In genomic region chr22:37659897-37660708, GRCh38 we compare ENCODE assay signal across 9 cellular contexts. TPM values are rescaled to one million over a fixed set of nuclear protein-coding genes. Genes with fewer than 3 reads are reported as not detected.
DNase-seq lines count a peak whose midpoint lies in the region; ATAC-seq, FAIRE-seq and TF ChIP-seq lines count a peak whose summit lies in the region.
"Had no signal": no experiment of that assay in that cellular context is flagged by ENCODE, and none has a peak within 500 bp of the region (broad histone marks: within the 10 kb centered on the region; RNA-seq: fewer than 3 reads in every experiment).

No MANE protein-coding gene starts in this region.

- TF ChIP-seq POLR2A in A549 (IDR thresholded peaks at IDR 0.05; ENCODE audit: low read length) = no peak
- no peak for TF ChIP-seq POLR2A in adrenal gland (IDR thresholded peaks at IDR 0.05)

- H3K9me3 ChIP-seq in A549 (no peaks in the 10 kb centered on the region), adrenal gland (replicated peaks in 1 of 3) (no peaks in the 10 kb centered on the region), mesenchymal stem cell (ENCODE audit: control insufficient read depth, low read length) (no peaks in the 10 kb centered on the region)

- H3K9ac ChIP-seq in mesenchymal stem cell (ENCODE audit: low read length) = peak overlapping the region; percentile 80

- H2BK120ac ChIP-seq in mesenchymal stem cell (ENCODE audit: low read depth, low read length) = no peak overlapping the region

- no peak overlapping the region for H3K18ac ChIP-seq in mesenchymal stem cell (ENCODE audit: low read depth in 1 of 2, low read length in 2 of 2)

- peaks cover 21% of the 10 kb centered on the region for H3K79me1 ChIP-seq in mesenchymal stem cell (replicated peaks; ENCODE audit: low read length, poor library complexity, severe bottlenecking)

- H3K27ac ChIP-seq in A549 = peak overlapping the region in 1 of 2 experiments; percentile 92; a peak in 3 of 6 replicates
- peak overlapping the region in 4 of 5 donors; percentile 46 to 89 (median 76) for H3K27ac ChIP-seq in adrenal gland
- no peak overlapping the region for H3K27ac ChIP-seq in mesenchymal stem cell (ENCODE audit: low read length, poor library complexity, severe bottlenecking)

- H3K4ac ChIP-seq in mesenchymal stem cell (ENCODE audit: low read depth in 1 of 2, low read length in 2 of 2) = no peak overlapping the region

- DNase-seq in A549 (ENCODE audit: low read depth in 1 of 2, low spot score in 1 of 2) (no peak), HFF-Myc (ENCODE audit: extremely low read depth, low read depth) (no peak), adrenal gland (peak in 1 of 7 donors; percentile 17), mesenchymal stem cell (no peak), kidney tubule cell (ENCODE audit: low spot score) (no peak), ecto neural progenitor cell (ENCODE audit: low spot score) (no peak), NCI-H446 (lab: John Stamatoyannopoulos, UW) (no peak)

- WGBS in A549 (ENCODE audit: missing lambda C conversion rate) = 87% methylated on average over 13 of the region's 14 CpGs
- 64 to 70% (median 67%) methylated on average over 9 to 14 of the region's 14 CpGs for whole genome bisulfite sequencing in adrenal gland, 4 donors
- 86% methylated on average over 14 of the region's 14 CpGs for WGBS in mesenchymal stem cell

- CTCF ChIA-PET in A549 (lab: Yijun Ruan, JAX) = interaction anchor here (0.7 to 3.4 kb wide), 8 partner anchors 9 to 157 kb away, joined by 3 to 24 read pairs (median 3); partner anchors contain the start of gene LGALS1

- no peak overlapping the region for H3K23ac ChIP-seq in mesenchymal stem cell (ENCODE audit: low read length in 2 of 2)

- intact Hi-C loops in adrenal gland (cut with DNase I) = no loop called here

- no peak for TF ChIP-seq CTCF in A549 (IDR thresholded peaks at IDR 0.05)
- no peak for TF ChIP-seq CTCF in HFF-Myc (IDR thresholded peaks at IDR 0.05; ENCODE audit: low read depth, low read length, missing control alignments)
- TF ChIP-seq CTCF in adrenal gland (IDR thresholded peaks at IDR 0.05) = no peak

- no peak for TF ChIP-seq EP300 in A549 (IDR thresholded peaks at IDR 0.05)

- no peak for FAIRE-seq in A549 (lab: Jason Lieb, UNC)
- FAIRE-seq: bronchial epithelial cell had no signal

- no peak for TF ChIP-seq RAD21 in A549 (conservative IDR thresholded peaks at IDR 0.05 in 1 of 2, IDR thresholded peaks at IDR 0.05 in 1 of 2)

- no peak overlapping the region for H4K91ac ChIP-seq in mesenchymal stem cell (ENCODE audit: low read length)

- ATAC-seq in A549 = no peak
- ATAC-seq in GM18868 (IDR thresholded peaks at IDR 0.05; ENCODE audit: unreplicated experiment) = no peak

- peak overlapping the region; percentile 62 for H2BK15ac ChIP-seq in mesenchymal stem cell (ENCODE audit: low read depth, poor library complexity, severe bottlenecking)

- no peak overlapping the region for H2BK5ac ChIP-seq in mesenchymal stem cell (ENCODE audit: low read depth, low read length, poor library complexity, severe bottlenecking)

- POLR2A ChIA-PET in A549 (lab: Yijun Ruan, JAX) = no interaction called here

- H3K4me2 ChIP-seq in A549 (peak overlapping the region; percentile 98), mesenchymal stem cell (ENCODE audit: low read length, poor library complexity, severe bottlenecking) (peak overlapping the region; percentile 89)

- H2AK5ac ChIP-seq in mesenchymal stem cell (ENCODE audit: low read length, severe bottlenecking) = no peak overlapping the region

- H3K27me3 ChIP-seq in adrenal gland (no peaks in the 10 kb centered on the region), mesenchymal stem cell (ENCODE audit: control insufficient read depth in 1 of 2, insufficient read depth in 1 of 2, low read length in 2 of 2) (no peaks in the 10 kb centered on the region)

- H4K8ac ChIP-seq in mesenchymal stem cell (ENCODE audit: low read length) = no peak overlapping the region

- no peaks in the 10 kb centered on the region for H3K36me3 ChIP-seq in adrenal gland (replicated peaks in 1 of 2)
- peaks cover 0 to 19% of the 10 kb centered on the region in 2 experiments for H3K36me3 ChIP-seq in mesenchymal stem cell (ENCODE audit: control insufficient read depth in 1 of 2, insufficient read depth in 2 of 2, low read depth in 1 of 2, low read length in 2 of 2)

- H3K4me3 ChIP-seq in A549 = peak overlapping the region; percentile 82
- H3K4me3 ChIP-seq in HFF-Myc (replicated peaks; ENCODE audit: low read depth, low read length) = peak overlapping the region; percentile 68
- H3K4me3 ChIP-seq in adrenal gland = peak overlapping the region in 1 of 4 donors; percentile 78
- peak overlapping the region in 1 of 2 experiments; percentile 91 for H3K4me3 ChIP-seq in mesenchymal stem cell (ENCODE audit: insufficient read depth in 1 of 2, low read depth in 1 of 2, low read length in 2 of 2)

- peaks cover 15% of the 10 kb centered on the region for H3K4me1 ChIP-seq in A549
- H3K4me1 ChIP-seq in adrenal gland (replicated peaks in 1 of 2) = peaks cover 31 to 41% of the 10 kb centered on the region in 2 donors
- peaks cover 29% of the 10 kb centered on the region for H3K4me1 ChIP-seq in mesenchymal stem cell (ENCODE audit: control insufficient read depth, insufficient read depth, low read depth, low read length)

- no peak overlapping the region for H3K14ac ChIP-seq in mesenchymal stem cell (ENCODE audit: low read length in 2 of 2)

- peak overlapping the region; percentile 1 to 51 for H2BK12ac ChIP-seq in mesenchymal stem cell (ENCODE audit: low read length in 2 of 2)

- H2AFZ ChIP-seq in mesenchymal stem cell (ENCODE audit: low read depth, low read length) = no peak overlapping the region

RNA-seq across cellular contexts. Expression of gene PDXP, which starts 1.6 kb away (rescaled TPM):
- 13.1 and 17.9 TPM in 2 replicates for polyA plus RNA-seq in A549 (2011; rRNA removed)
- polyA plus RNA-seq in A549 (2012; cell fraction: cytosol; rRNA removed) = 20.5 and 28.6 TPM in 2 replicates
- polyA plus RNA-seq in A549 (2012; cell fraction: nucleus; rRNA removed) = 15.8 and 19.3 TPM in 2 replicates
- polyA plus RNA-seq in A549 (2017; fragmentation: RNase III; extraction: RNeasy Plus Mini Kit Qiagen cat#74134 plus additional on column Dnase treatment) = 10.5 to 11.5 TPM (median 10.8 TPM) in 3 replicates
- polyA minus RNA-seq in A549 (2011; rRNA and poly(A)+ RNA removed) = 9.3 and 12.4 TPM in 2 replicates
- 10 to 100 TPM; 16.2 to 49.7 (median 20.9) TPM for total RNA-seq in adrenal gland
- 10 to 100 TPM in 2 of 3 donors, 1 to 10 TPM in 1; 10.0 to 41.9 (median 13.4) TPM for polyA plus RNA-seq in adrenal gland
- polyA plus RNA-seq in mesenchymal stem cell (2013, experiment 1 of 2) = 7.5 TPM
- polyA plus RNA-seq in mesenchymal stem cell (2013, experiment 2 of 2) = 6.7 TPM

RNA-seq across cellular contexts. Expression of gene LGALS1, which starts 15.3 kb away (rescaled TPM):
- polyA plus RNA-seq in A549 (2011; rRNA removed) = 584 and 723 TPM in 2 replicates
- polyA plus RNA-seq in A549 (2012; cell fraction: cytosol; rRNA removed) = 3,234 and 3,497 TPM in 2 replicates
- polyA plus RNA-seq in A549 (2012; cell fraction: nucleus; rRNA removed) = 2,197 and 2,541 TPM in 2 replicates
- polyA plus RNA-seq in A549 (2017; fragmentation: RNase III; extraction: RNeasy Plus Mini Kit Qiagen cat#74134 plus additional on column Dnase treatment) = 1,477 to 1,633 TPM (median 1,616 TPM) in 3 replicates
- polyA minus RNA-seq in A549 (2011; rRNA and poly(A)+ RNA removed) = 417 and 457 TPM in 2 replicates
- 1,000 to 10,000 TPM in 3 of 8 donors, 100 to 1,000 TPM in 5; 623 to 2,904 (median 918) TPM for total RNA-seq in adrenal gland
- polyA plus RNA-seq in adrenal gland = 1,000 to 10,000 TPM in 2 of 3 donors, 100 to 1,000 TPM in 1; 588 to 4,628 (median 4,577) TPM
- 4,707 TPM for polyA plus RNA-seq in mesenchymal stem cell (2013, experiment 1 of 2)
- polyA plus RNA-seq in mesenchymal stem cell (2013, experiment 2 of 2) = 4,802 TPM

RNA-seq across cellular contexts. Expression of gene SH3BP1, which starts 20.6 kb away (rescaled TPM):
- 1.6 and 1.8 TPM in 2 replicates for polyA plus RNA-seq in A549 (2011; rRNA removed)
- polyA plus RNA-seq in A549 (2012; cell fraction: cytosol; rRNA removed) = 3.3 and 3.4 TPM in 2 replicates
- 8.7 and 9.6 TPM in 2 replicates for polyA plus RNA-seq in A549 (2012; cell fraction: nucleus; rRNA removed)
- polyA plus RNA-seq in A549 (2017; fragmentation: RNase III; extraction: RNeasy Plus Mini Kit Qiagen cat#74134 plus additional on column Dnase treatment) = 1.6 to 2.8 TPM (median 2.7 TPM) in 3 replicates
- 1.6 and 2.2 TPM in 2 replicates for polyA minus RNA-seq in A549 (2011; rRNA and poly(A)+ RNA removed)
- 10 to 100 TPM in 5 of 8 donors, 1 to 10 TPM in 3; 8.1 to 18.7 (median 10.6) TPM for total RNA-seq in adrenal gland
- polyA plus RNA-seq in adrenal gland = 10 to 100 TPM in 1 of 3 donors, 1 to 10 TPM in 2; 2.4 to 27.3 (median 9.8) TPM
- 15.4 TPM for polyA plus RNA-seq in mesenchymal stem cell (2013, experiment 1 of 2)
- polyA plus RNA-seq in mesenchymal stem cell (2013, experiment 2 of 2) = 15.0 TPM

RNA-seq across cellular contexts. Expression of gene NOL12, which starts 26.0 kb away (rescaled TPM):
- 13.6 and 23.0 TPM in 2 replicates for polyA plus RNA-seq in A549 (2011; rRNA removed)
- 44.5 and 48.9 TPM in 2 replicates for polyA plus RNA-seq in A549 (2012; cell fraction: cytosol; rRNA removed)
- 37.3 and 38.8 TPM in 2 replicates for polyA plus RNA-seq in A549 (2012; cell fraction: nucleus; rRNA removed)
- 34.5 to 39.3 TPM (median 37.3 TPM) in 3 replicates for polyA plus RNA-seq in A549 (2017; fragmentation: RNase III; extraction: RNeasy Plus Mini Kit Qiagen cat#74134 plus additional on column Dnase treatment)
- polyA minus RNA-seq in A549 (2011; rRNA and poly(A)+ RNA removed) = 8.0 and 10.8 TPM in 2 replicates
- 10 to 100 TPM; 23.2 to 51.1 (median 39.3) TPM for total RNA-seq in adrenal gland
- polyA plus RNA-seq in adrenal gland = 10 to 100 TPM; 26.7 to 90.7 (median 73.8) TPM
- 14.9 TPM for polyA plus RNA-seq in mesenchymal stem cell (2013, experiment 1 of 2)
- polyA plus RNA-seq in mesenchymal stem cell (2013, experiment 2 of 2) = 13.9 TPM

RNA-seq across cellular contexts. Expression of gene TRIOBP, which starts 36.7 kb away (rescaled TPM):
- 15.7 and 32.6 TPM in 2 replicates for polyA plus RNA-seq in A549 (2011; rRNA removed)
- 28.2 and 37.4 TPM in 2 replicates for polyA plus RNA-seq in A549 (2012; cell fraction: cytosol; rRNA removed)
- 37.0 and 39.3 TPM in 2 replicates for polyA plus RNA-seq in A549 (2012; cell fraction: nucleus; rRNA removed)
- polyA plus RNA-seq in A549 (2017; fragmentation: RNase III; extraction: RNeasy Plus Mini Kit Qiagen cat#74134 plus additional on column Dnase treatment) = 25.5 to 29.5 TPM (median 26.0 TPM) in 3 replicates
- polyA minus RNA-seq in A549 (2011; rRNA and poly(A)+ RNA removed) = 44.4 and 50.0 TPM in 2 replicates
- total RNA-seq in adrenal gland = 100 to 1,000 TPM in 6 of 8 donors, 10 to 100 TPM in 2; 57.7 to 146 (median 105) TPM
- 10 to 100 TPM; 24.6 to 43.1 (median 29.6) TPM for polyA plus RNA-seq in adrenal gland
- polyA plus RNA-seq in mesenchymal stem cell (2013, experiment 1 of 2) = 67.0 TPM
- polyA plus RNA-seq in mesenchymal stem cell (2013, experiment 2 of 2) = 64.8 TPM
